Comparison of ENCODE assay signal across 22 cellular contexts in genomic region chr2:221289389-221289788, GRCh38.
DNase-seq lines count a peak whose midpoint lies in the region; ATAC-seq, FAIRE-seq and TF ChIP-seq lines count a peak whose summit lies in the region.
"Had no signal": no experiment of that assay in that cellular context is flagged by ENCODE, and none has a peak within 500 bp of the region (broad histone marks: within the 10 kb centered on the region; RNA-seq: fewer than 3 reads in every experiment).

No MANE protein-coding gene starts in this region.

- H3K27me3 ChIP-seq in A673 (replicated peaks; ENCODE audit: insufficient read depth, low read depth, low read length, poor library complexity): no peaks in the 10 kb centered on the region
- H3K27me3 ChIP-seq: colonic mucosa, testis had no signal

- FAIRE-seq in kidney (lab: Jason Lieb, UNC): no peak
- FAIRE-seq: endometrium had no signal

- BruUV-seq in A673 (replicated peaks; lab: Mats Ljungman, UMichigan): no TSS peak

- H3K27ac ChIP-seq in A673 (ENCODE audit: low read depth, low read length, poor library complexity, severe bottlenecking) (no peak overlapping the region), kidney (ENCODE audit: low read depth in 2 of 2, low read length in 2 of 2) (no peak overlapping the region)
- H3K27ac ChIP-seq: colonic mucosa, testis had no signal

- H3K9me3 Mint-ChIP-seq in T-helper 2 cell treated with Interferon-gamma antibody and Interleukin-4, amounts not matched to agents 5 μg/mL and 100 μg/mL, for 36 hours: no peaks in the 10 kb centered on the region
- H3K9me3 Mint-ChIP-seq: activated naive CD4-positive, alpha-beta T cell treated with anti-CD3 and anti-CD28 coated beads for 36 hours; brain; nephron progenitor cell had no signal

- H3K4me3 ChIP-seq in A673 (ENCODE audit: low read depth, low read length, poor library complexity, severe bottlenecking): no peak overlapping the region
- no peak overlapping the region for H3K4me3 ChIP-seq in fibroblast of mammary gland (ENCODE audit: control insufficient read depth, low read depth, low read length)
- no peak overlapping the region for H3K4me3 ChIP-seq in kidney (ENCODE audit: low read length in 2 of 2)
- H3K4me3 ChIP-seq: colonic mucosa, testis had no signal

- peaks cover 3% of the 10 kb centered on the region for H3K27me3 Mint-ChIP-seq in T-helper 2 cell treated with Interferon-gamma antibody and Interleukin-4, amounts not matched to agents 5 μg/mL and 100 μg/mL, for 36 hours (ENCODE audit: low read depth)

- TF ChIP-seq CTCF in A673 (conservative IDR thresholded peaks at IDR 0.05; ENCODE audit: low read depth, low read length) (no peak), fibroblast of mammary gland (conservative IDR thresholded peaks at IDR 0.05; ENCODE audit: control insufficient read depth, insufficient read depth, low read depth, low read length) (no peak), kidney (IDR thresholded peaks at IDR 0.05; ENCODE audit: borderline replicate concordance, extremely low read depth, insufficient read depth) (no peak)

- H3K4me1 Mint-ChIP-seq in T-helper 2 cell treated with Interferon-gamma antibody and Interleukin-4, amounts not matched to agents 5 μg/mL and 100 μg/mL, for 36 hours (ENCODE audit: low read depth): no peaks in the 10 kb centered on the region
- H3K4me1 Mint-ChIP-seq: CD14-positive monocyte had no signal

- no peaks in the 10 kb centered on the region for H3K36me3 Mint-ChIP-seq in T-helper 2 cell treated with Interferon-gamma antibody and Interleukin-4, amounts not matched to agents 5 μg/mL and 100 μg/mL, for 36 hours (ENCODE audit: low read depth)
- H3K36me3 Mint-ChIP-seq: brain, CD14-positive monocyte had no signal

- H3K9me3 ChIP-seq in A673 (ENCODE audit: low read depth, low read length, poor library complexity, severe bottlenecking) (no peaks in the 10 kb centered on the region), kidney (ENCODE audit: control insufficient read depth in 1 of 2, low read length in 2 of 2) (no peaks in the 10 kb centered on the region)
- H3K9me3 ChIP-seq: colonic mucosa, testis had no signal

- intact Hi-C loops in A673 (cut with micrococcal nuclease; ENCODE audit: unreplicated experiment) (no loop called here), kidney (cut with DNase I) (no loop called here)

- H3K27ac Mint-ChIP-seq in T-helper 2 cell treated with Interferon-gamma antibody and Interleukin-4, amounts not matched to agents 5 μg/mL and 100 μg/mL, for 36 hours: no peak overlapping the region
- H3K27ac Mint-ChIP-seq: activated naive CD4-positive, alpha-beta T cell treated with anti-CD3 and anti-CD28 coated beads for 36 hours; brain; CD14-positive monocyte; nephron progenitor cell had no signal

- H3K36me3 ChIP-seq in A673 (ENCODE audit: insufficient read depth, low read length, poor library complexity, severe bottlenecking) (no peaks in the 10 kb centered on the region), kidney (ENCODE audit: control insufficient read depth in 1 of 2, insufficient read depth in 2 of 2, low read length in 2 of 2) (no peaks in the 10 kb centered on the region)
- H3K36me3 ChIP-seq: colonic mucosa had no signal

- peak; percentile 60 for ATAC-seq in GM21390 (IDR thresholded peaks at IDR 0.05; ENCODE audit: unreplicated experiment)

- peak; percentile 71 for DNase-seq in A673 (ENCODE audit: low spot score)
- peak; percentile 88 for DNase-seq in NCI-H82 (lab: John Stamatoyannopoulos, UW)
- DNase-seq in fibroblast of mammary gland (ENCODE audit: low read depth): peak; percentile 35
- DNase-seq in NCI-H2196 (lab: John Stamatoyannopoulos, UW; ENCODE audit: unreplicated experiment): no peak
- no peak for DNase-seq in kidney
- no peak for DNase-seq in amniotic stem cell (lab: John Stamatoyannopoulos, UW)
- no peak for DNase-seq in T-helper 2 cell treated with Interferon-gamma antibody and Interleukin-4, amounts not matched to agents 5 μg/mL and 100 μg/mL, for 36 hours (ENCODE audit: low spot score)
- DNase-seq: 8988T; activated naive CD4-positive, alpha-beta T cell treated with anti-CD3 and anti-CD28 coated beads for 36 hours; colonic mucosa; DMS 273 treated with DMSO at 0.1 percent for 48 hours; foreskin melanocyte; midbrain; NCI-H2227 treated with DMSO at 0.1 percent for 48 hours; nephron progenitor cell; NK-92 treated with Interleukin-12 subunit alpha and Interleukin-12 subunit beta, amount 100 ng/mL, for 24 hours; stimulated activated CD4-positive, alpha-beta T cell treated with anti-CD3 and anti-CD28 coated beads, Interleukin-12 subunit alpha, Interleukin-12 subunit beta, amount 100 ng/mL, for 4 hours; testis had no signal

- no peak overlapping the region for H3K9ac ChIP-seq in kidney (ENCODE audit: low read length in 2 of 2)

- POLR2A ChIA-PET in A673 (lab: Charles Lee; ENCODE audit: low non-redundant PET): no interaction called here

- CTCF ChIA-PET in A673 (lab: Charles Lee): no interaction called here

- peaks cover 10% of the 10 kb centered on the region for H3K4me1 ChIP-seq in A673 (ENCODE audit: insufficient read depth, low read length, poor library complexity, severe bottlenecking)
- H3K4me1 ChIP-seq in kidney (ENCODE audit: control insufficient read depth in 1 of 2, insufficient read depth in 1 of 2, low read depth in 1 of 2, low read length in 2 of 2): no peaks in the 10 kb centered on the region
- H3K4me1 ChIP-seq: colonic mucosa, testis had no signal

- no peak overlapping the region for H3K4me3 Mint-ChIP-seq in T-helper 2 cell treated with Interferon-gamma antibody and Interleukin-4, amounts not matched to agents 5 μg/mL and 100 μg/mL, for 36 hours
- H3K4me3 Mint-ChIP-seq: activated naive CD4-positive, alpha-beta T cell treated with anti-CD3 and anti-CD28 coated beads for 36 hours; brain; CD14-positive monocyte; nephron progenitor cell had no signal

Comparison
In these comparisons a context has a peak if more than half of its experiments do, and no peak if none do; other contexts are left out.
1. DNase-seq: peak in A673 (single experiment), NCI-H82 (single experiment) and fibroblast of mammary gland (single experiment); none in NCI-H2196 (single experiment), kidney (single experiment), amniotic stem cell (single experiment) and T-helper 2 cell treated with Interferon-gamma antibody and Interleukin-4, amounts not matched to agents 5 μg/mL and 100 μg/mL, for 36 hours (single experiment).